In the genomic region with DNA sequence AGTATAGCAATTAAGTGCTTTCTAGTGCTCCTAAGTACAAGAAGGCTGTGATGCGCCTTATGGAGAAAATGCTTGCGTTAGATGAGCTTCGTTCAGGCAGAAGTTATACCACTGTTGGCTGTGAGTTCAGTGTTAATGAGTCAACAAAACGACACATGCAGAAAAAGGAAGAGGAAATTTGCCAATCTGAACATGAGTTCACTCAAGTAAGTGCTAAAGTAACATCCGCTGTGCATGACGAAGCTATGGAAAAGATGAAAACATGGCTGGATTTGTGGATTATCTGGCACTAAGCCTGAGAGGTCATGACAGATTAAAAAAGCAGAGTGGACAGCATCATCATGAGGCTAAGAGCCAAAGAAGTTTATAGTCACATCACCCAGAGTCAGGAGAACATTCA, we compare ENCODE assay signal across 9 cellular contexts. TPM values are rescaled to one million over a fixed set of nuclear protein-coding genes. Genes with fewer than 3 reads are reported as not detected.
A peak's percentile ranks its signal among the peaks of the same experiment; 100 is the strongest.
DNase-seq lines count a peak whose midpoint lies in the region; ATAC-seq, FAIRE-seq and TF ChIP-seq lines count a peak whose summit lies in the region.
"Had no signal": no experiment of that assay in that cellular context is flagged by ENCODE, and none has a peak within 500 bp of the region (broad histone marks: within the 10 kb centered on the region; RNA-seq: fewer than 3 reads in every experiment).

No MANE protein-coding gene starts in this region.

- no peaks in the 10 kb centered on the region for H3K9me3 ChIP-seq in T-helper 17 cell (ENCODE audit: control insufficient read depth, low read length, poor library complexity, severe bottlenecking)
- no peaks in the 10 kb centered on the region for H3K9me3 ChIP-seq in skeletal muscle tissue (ENCODE audit: control insufficient read depth in 3 of 3, low read length in 3 of 3)
- no peaks in the 10 kb centered on the region for H3K9me3 ChIP-seq in A673 (ENCODE audit: low read depth, low read length, poor library complexity, severe bottlenecking)

- peaks cover 60% of the 10 kb centered on the region for H3K4me1 Mint-ChIP-seq in T-helper 17 cell

- peaks cover 15% of the 10 kb centered on the region for H3K36me3 Mint-ChIP-seq in T-helper 17 cell (ENCODE audit: low read depth)

- no peak for ATAC-seq in T-helper 17 cell
- ATAC-seq in foreskin keratinocyte = no peak
- no peak for ATAC-seq in HG02884 (IDR thresholded peaks at IDR 0.05; ENCODE audit: unreplicated experiment)
- ATAC-seq in GM18870 (IDR thresholded peaks at IDR 0.05; ENCODE audit: unreplicated experiment) = no peak

- no peak for TF ChIP-seq CTCF in foreskin keratinocyte (conservative IDR thresholded peaks at IDR 0.05)
- no peak for TF ChIP-seq CTCF in A673 (conservative IDR thresholded peaks at IDR 0.05; ENCODE audit: low read depth, low read length)

- no peaks in the 10 kb centered on the region for H3K27me3 ChIP-seq in skeletal muscle tissue (ENCODE audit: control insufficient read depth in 3 of 3, insufficient read depth in 3 of 3, low read length in 3 of 3)
- no peaks in the 10 kb centered on the region for H3K27me3 ChIP-seq in foreskin keratinocyte
- no peaks in the 10 kb centered on the region for H3K27me3 ChIP-seq in A673 (replicated peaks; ENCODE audit: insufficient read depth, low read depth, low read length, poor library complexity)

- H3K27me3 Mint-ChIP-seq in T-helper 17 cell = no peaks in the 10 kb centered on the region

- no peak overlapping the region for H3K4me3 Mint-ChIP-seq in T-helper 17 cell

- no TSS peak for BruUV-seq in A673 (replicated peaks; lab: Mats Ljungman, UMichigan)

- H3K4me1 ChIP-seq in skeletal muscle tissue (ENCODE audit: control insufficient read depth in 3 of 3, insufficient read depth in 3 of 3, low read length in 3 of 3) = peaks cover 27 to 47% (median 29%) of the 10 kb centered on the region in 3 donors
- no peaks in the 10 kb centered on the region for H3K4me1 ChIP-seq in foreskin keratinocyte
- peaks cover 11% of the 10 kb centered on the region for H3K4me1 ChIP-seq in A673 (ENCODE audit: insufficient read depth, low read length, poor library complexity, severe bottlenecking)

- intact Hi-C loops in A673 (cut with micrococcal nuclease; ENCODE audit: unreplicated experiment) = no loop called here

- H3K9ac ChIP-seq in skeletal muscle tissue (ENCODE audit: low read depth in 1 of 3, low read length in 3 of 3) = no peak overlapping the region

- POLR2A ChIA-PET in A673 (lab: Charles Lee; ENCODE audit: low non-redundant PET) = no interaction called here

- no peaks in the 10 kb centered on the region for H3K36me3 ChIP-seq in skeletal muscle tissue (ENCODE audit: control insufficient read depth in 3 of 3, insufficient read depth in 3 of 3, low read length in 3 of 3)
- no peaks in the 10 kb centered on the region for H3K36me3 ChIP-seq in A673 (ENCODE audit: insufficient read depth, low read length, poor library complexity, severe bottlenecking)

- CTCF ChIA-PET in A673 (lab: Charles Lee) = no interaction called here

- H3K27ac ChIP-seq in skeletal muscle tissue (ENCODE audit: low read depth, low read length) (peak overlapping the region; percentile 62), foreskin keratinocyte (no peak overlapping the region), A673 (ENCODE audit: low read depth, low read length, poor library complexity, severe bottlenecking) (no peak overlapping the region)

- H3K4me3 ChIP-seq in skeletal muscle tissue (ENCODE audit: low read length in 3 of 3) (no peak overlapping the region), A673 (ENCODE audit: low read depth, low read length, poor library complexity, severe bottlenecking) (no peak overlapping the region)

- DNase-seq in GM18507 (ENCODE audit: extremely low spot score, insufficient read length, low read depth) (no peak), T-helper 17 cell (no peak), glomerular visceral epithelial cell (ENCODE audit: extremely low spot score) (peak; percentile 75), foreskin keratinocyte (no peak), A673 (ENCODE audit: low spot score) (no peak)
- DNase-seq: NCI-H345 had no signal

- FAIRE-seq in GM18507 (lab: Jason Lieb, UNC) = peak; percentile 41

- peak overlapping the region; percentile 12 for H3K27ac Mint-ChIP-seq in T-helper 17 cell

RNA-seq across cellular contexts. Expression of a gene that starts 36.9 kb away (rescaled TPM):
- total RNA-seq in T-helper 17 cell = 10 to 100 TPM; 50.7 to 78.4 TPM
- total RNA-seq in skeletal muscle tissue = 24.0 TPM
- total RNA-seq in foreskin keratinocyte = 10.0 and 11.2 TPM in 2 replicates
- polyA plus RNA-seq in foreskin keratinocyte = 6.1 and 6.6 TPM in 2 replicates
- total RNA-seq in A673 (2021) = 20.3 and 22.5 TPM in 2 replicates
